Comparison of ENCODE assay signal across 9 cellular contexts in genomic region chr15:72585659-72586058, GRCh38.
DNase-seq lines count a peak whose midpoint lies in the region; TF ChIP-seq lines count a peak whose summit lies in the region.
"Had no signal": no experiment of that assay in that cellular context is flagged by ENCODE, and none has a peak within 500 bp of the region (broad histone marks: within the 10 kb centered on the region; RNA-seq: fewer than 3 reads in every experiment).

No MANE protein-coding gene starts in this region.

- H3K36me3 ChIP-seq in mesenchymal stem cell (ENCODE audit: control insufficient read depth in 1 of 2, insufficient read depth in 2 of 2, low read depth in 1 of 2, low read length in 2 of 2) (peaks cover 6 to 85% of the 10 kb centered on the region in 2 experiments), prostate gland (peaks cover 3 to 4% of the 10 kb centered on the region in 2 donors)

- H3K4me2 ChIP-seq in mesenchymal stem cell (ENCODE audit: low read length, poor library complexity, severe bottlenecking) = no peak overlapping the region

- DNase-seq in EL (peak; percentile 11), M059J (ENCODE audit: low read depth) (peak; percentile 36), chondrocyte (ENCODE audit: low spot score) (no peak), mesenchymal stem cell (peak; percentile 21), NCI-H524 treated with DMSO at 0.1 percent for 48 hours (lab: John Stamatoyannopoulos, UW) (no peak), NCI-H1092 treated with DMSO at 0.1 percent for 48 hours (lab: John Stamatoyannopoulos, UW) (no peak), prostate gland (ENCODE audit: low spot score) (no peak)
- DNase-seq: activated CD4-positive, CD25-positive, alpha-beta regulatory T cell treated with anti-CD3 and anti-CD28 coated beads, Interleukin-2, amount 50 U/mL, for 72 hours; activated naive CD8-positive, alpha-beta T cell treated with anti-CD3 and anti-CD28 coated beads for 36 hours had no signal

- H3K4me1 Mint-ChIP-seq in chondrocyte (ENCODE audit: low read depth) = peaks cover 18% of the 10 kb centered on the region

- no peaks in the 10 kb centered on the region for H3K9me3 Mint-ChIP-seq in chondrocyte (ENCODE audit: low read depth)
- H3K9me3 Mint-ChIP-seq: activated naive CD8-positive, alpha-beta T cell treated with anti-CD3 and anti-CD28 coated beads for 36 hours had no signal

- no peak for TF ChIP-seq POLR2A in prostate gland (IDR thresholded peaks at IDR 0.05)

- no peak overlapping the region for H2BK120ac ChIP-seq in mesenchymal stem cell (ENCODE audit: low read depth, low read length)

- peaks cover 18% of the 10 kb centered on the region for H3K36me3 Mint-ChIP-seq in chondrocyte (ENCODE audit: low read depth)

- H2AK5ac ChIP-seq in mesenchymal stem cell (ENCODE audit: low read length, severe bottlenecking) = no peak overlapping the region

- H3K18ac ChIP-seq in mesenchymal stem cell (ENCODE audit: low read depth in 1 of 2, low read length in 2 of 2) = no peak overlapping the region

- H2BK15ac ChIP-seq in mesenchymal stem cell (ENCODE audit: low read depth, poor library complexity, severe bottlenecking) = no peak overlapping the region

- H3K9ac ChIP-seq in mesenchymal stem cell (ENCODE audit: low read length) = no peak overlapping the region

- no peak overlapping the region for H4K8ac ChIP-seq in mesenchymal stem cell (ENCODE audit: low read length)

- no peak overlapping the region for H2BK5ac ChIP-seq in mesenchymal stem cell (ENCODE audit: low read depth, low read length, poor library complexity, severe bottlenecking)

- no peak overlapping the region for H2BK12ac ChIP-seq in mesenchymal stem cell (ENCODE audit: low read length in 2 of 2)

- H3K4ac ChIP-seq in mesenchymal stem cell (ENCODE audit: low read depth in 1 of 2, low read length in 2 of 2) = no peak overlapping the region

- peaks cover 14% of the 10 kb centered on the region for H3K79me1 ChIP-seq in mesenchymal stem cell (replicated peaks; ENCODE audit: low read length, poor library complexity, severe bottlenecking)

- no peak overlapping the region for H3K14ac ChIP-seq in mesenchymal stem cell (ENCODE audit: low read length in 2 of 2)

- H3K4me3 ChIP-seq in mesenchymal stem cell (ENCODE audit: insufficient read depth in 1 of 2, low read depth in 1 of 2, low read length in 2 of 2) = no peak overlapping the region
- no peak overlapping the region for H3K4me3 ChIP-seq in prostate gland

- no peak overlapping the region for H3K23ac ChIP-seq in mesenchymal stem cell (ENCODE audit: low read length in 2 of 2)

- H3K4me3 Mint-ChIP-seq in chondrocyte (ENCODE audit: unreplicated experiment) = no peak overlapping the region
- H3K4me3 Mint-ChIP-seq: activated naive CD8-positive, alpha-beta T cell treated with anti-CD3 and anti-CD28 coated beads for 36 hours had no signal

- no peaks in the 10 kb centered on the region for H3K27me3 Mint-ChIP-seq in chondrocyte (ENCODE audit: low read depth)
- H3K27me3 Mint-ChIP-seq: activated naive CD8-positive, alpha-beta T cell treated with anti-CD3 and anti-CD28 coated beads for 36 hours had no signal

- no peak overlapping the region for H2AFZ ChIP-seq in mesenchymal stem cell (ENCODE audit: low read depth, low read length)

- TF ChIP-seq CTCF in chondrocyte (IDR thresholded peaks at IDR 0.05) = peak; percentile 59
- TF ChIP-seq CTCF in prostate gland (IDR thresholded peaks at IDR 0.05) = peak in 1 of 4 experiments; percentile 18

- H3K4me1 ChIP-seq in mesenchymal stem cell (ENCODE audit: control insufficient read depth, insufficient read depth, low read depth, low read length) (peaks cover 3% of the 10 kb centered on the region), prostate gland (replicated peaks) (no peaks in the 10 kb centered on the region)

- intact Hi-C loops in prostate gland (cut with DNase I) = no loop called here

- H3K27me3 ChIP-seq in mesenchymal stem cell (ENCODE audit: control insufficient read depth in 1 of 2, insufficient read depth in 1 of 2, low read length in 2 of 2) (no peaks in the 10 kb centered on the region), prostate gland (replicated peaks; ENCODE audit: insufficient read depth) (no peaks in the 10 kb centered on the region)

- H3K27ac ChIP-seq in mesenchymal stem cell (ENCODE audit: low read length, poor library complexity, severe bottlenecking) (no peak overlapping the region), prostate gland (no peak overlapping the region)

- no peak overlapping the region for H3K27ac Mint-ChIP-seq in chondrocyte (ENCODE audit: unreplicated experiment)
- H3K27ac Mint-ChIP-seq: activated naive CD8-positive, alpha-beta T cell treated with anti-CD3 and anti-CD28 coated beads for 36 hours had no signal

- H3K9me3 ChIP-seq in mesenchymal stem cell (ENCODE audit: control insufficient read depth, low read length) = no peaks in the 10 kb centered on the region
- no peaks in the 10 kb centered on the region for H3K9me3 ChIP-seq in prostate gland

- no peak overlapping the region for H4K91ac ChIP-seq in mesenchymal stem cell (ENCODE audit: low read length)

Comparison
In these comparisons a context has a peak if more than half of its experiments do, and no peak if none do; other contexts are left out.
1. DNase-seq: peak in EL (single experiment), M059J (single experiment) and mesenchymal stem cell (single experiment); none in chondrocyte (single experiment), NCI-H524 treated with DMSO at 0.1 percent for 48 hours (single experiment), NCI-H1092 treated with DMSO at 0.1 percent for 48 hours (single experiment) and prostate gland (single experiment).